ENCODE assay signal across 8 cellular contexts in the genomic region with DNA sequence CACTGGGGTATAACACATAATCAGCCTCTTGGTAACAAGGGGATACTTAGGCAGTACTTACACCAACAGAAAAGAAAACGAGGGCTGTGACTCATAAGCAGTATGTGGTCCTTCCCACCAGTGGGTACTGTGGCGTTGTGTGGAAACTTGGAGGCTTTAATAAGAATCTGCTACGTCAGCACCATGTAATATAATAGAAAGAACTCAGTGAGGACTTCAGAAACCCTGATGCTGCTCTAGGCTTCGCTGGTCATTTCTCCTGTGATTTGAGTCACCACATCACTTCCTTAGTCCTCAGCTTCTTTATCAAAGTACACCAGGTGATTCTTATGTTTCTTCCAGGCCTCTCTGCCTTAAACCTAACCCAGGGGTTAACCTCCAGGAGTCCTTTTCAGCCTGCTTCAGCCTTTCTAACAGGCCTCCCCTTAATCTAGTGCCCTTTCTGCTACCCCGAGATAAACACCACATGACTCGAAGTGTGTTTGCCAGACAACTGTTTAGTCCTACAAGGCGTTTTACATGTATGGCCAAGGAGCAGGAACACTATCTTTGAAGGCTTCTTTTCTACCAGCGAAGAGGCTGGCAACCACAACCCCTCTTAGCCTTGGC.
A peak's percentile ranks its signal among the peaks of the same experiment; 100 is the strongest.
DNase-seq lines count a peak whose midpoint lies in the region; ATAC-seq, FAIRE-seq and TF ChIP-seq lines count a peak whose summit lies in the region.

No MANE protein-coding gene starts in this region.

- H3K27ac ChIP-seq in muscle layer of duodenum (ENCODE audit: low read length) (peak overlapping the region; percentile 58), thymus (ENCODE audit: low read depth) (peak overlapping the region; percentile 18)

- TF ChIP-seq CTCF in cardiac fibroblast (IDR thresholded peaks at IDR 0.05; ENCODE audit: low read depth, low read length), result peak; percentile 24

- no peaks in the 10 kb centered on the region for H3K36me3 ChIP-seq in muscle layer of duodenum (ENCODE audit: control insufficient read depth in 1 of 2, insufficient read depth in 2 of 2, low read length in 2 of 2)
- no peaks in the 10 kb centered on the region for H3K36me3 ChIP-seq in thymus (ENCODE audit: control insufficient read depth, insufficient read depth)

- no peaks in the 10 kb centered on the region for H3K9me3 ChIP-seq in muscle layer of duodenum (ENCODE audit: control insufficient read depth in 1 of 2, low read length in 2 of 2)
- no peaks in the 10 kb centered on the region for H3K9me3 ChIP-seq in thymus (ENCODE audit: control insufficient read depth)

- 82% methylated on average over 8 of the region's 8 CpGs for WGBS in thymus

- peak; percentile 66 for FAIRE-seq in GM18507 (lab: Jason Lieb, UNC)

- peak; percentile 54 for ATAC-seq in HG02840 (IDR thresholded peaks at IDR 0.05; ENCODE audit: low FRiP score, unreplicated experiment)

- peaks cover 0 to 33% of the 10 kb centered on the region in 2 donors for H3K4me1 ChIP-seq in muscle layer of duodenum (ENCODE audit: control insufficient read depth in 1 of 2, insufficient read depth in 2 of 2, low read length in 2 of 2)
- H3K4me1 ChIP-seq in thymus (ENCODE audit: control insufficient read depth, insufficient read depth, low read length), result peaks cover 28% of the 10 kb centered on the region

- H3K4me3 ChIP-seq in cardiac fibroblast (replicated peaks in 1 of 2; ENCODE audit: low read depth in 2 of 2, low read length in 2 of 2) (no peak overlapping the region), muscle layer of duodenum (ENCODE audit: low read depth in 1 of 2, low read length in 2 of 2) (no peak overlapping the region), thymus (ENCODE audit: low read length) (no peak overlapping the region)

- DNase-seq in GM18507 (ENCODE audit: extremely low spot score, insufficient read length, low read depth) (no peak), T-helper 2 cell (peak in 4 of 5 experiments; percentile 35 to 94 (median 62)), cardiac fibroblast (ENCODE audit: low read depth in 2 of 2) (peak; percentile 86 to 87), NCI-H748 (lab: John Stamatoyannopoulos, UW; ENCODE audit: unreplicated experiment) (no peak), DMS53 (lab: John Stamatoyannopoulos, UW) (no peak)

- H3K27me3 ChIP-seq in muscle layer of duodenum (ENCODE audit: low read depth, low read length) (no peaks in the 10 kb centered on the region), thymus (ENCODE audit: control insufficient read depth, insufficient read depth) (no peaks in the 10 kb centered on the region)

Comparison
In these comparisons a context has a peak if more than half of its experiments do, and no peak if none do; other contexts are left out.
1. DNase-seq: peak in T-helper 2 cell (4 of 5) and cardiac fibroblast (2 of 2); none in GM18507 (single experiment), NCI-H748 (single experiment) and DMS53 (single experiment).